In genomic region chr16:67537636-67538591, GRCh38 we compare ENCODE assay signal across 8 cellular contexts. TPM values are rescaled to one million over a fixed set of nuclear protein-coding genes. Genes with fewer than 3 reads are reported as not detected.
A peak's percentile ranks its signal among the peaks of the same experiment; 100 is the strongest.
DNase-seq lines count a peak whose midpoint lies in the region; ATAC-seq and TF ChIP-seq lines count a peak whose summit lies in the region.

No MANE protein-coding gene starts in this region.

- in situ Hi-C loops in GM23248 (cut with MboI): no loop called here

- H3K4me3 ChIP-seq in AG09309 (ENCODE audit: control insufficient read depth, low read depth, low read length) (peak overlapping the region; percentile 55), GM23248 (peak overlapping the region; percentile 75), left lung (peak overlapping the region; percentile 56 to 78)

- H3F3A ChIP-seq in GM23248 (ENCODE audit: insufficient read depth): 0 out of 2 replicates have a peak, but pooled peaks cover 6% of the 10 kb centered on the region

- no peak overlapping the region for H3K27ac Mint-ChIP-seq in chondrocyte (ENCODE audit: unreplicated experiment)

- peaks cover 20% of the 10 kb centered on the region for H3K36me3 Mint-ChIP-seq in chondrocyte (ENCODE audit: low read depth)

- no peak for DNase-seq in AG09309 (ENCODE audit: low read depth)
- peak; percentile 50 for DNase-seq in GM23248
- no peak for DNase-seq in chondrocyte (ENCODE audit: low spot score)
- DNase-seq in left lung: peak; percentile 69 to 91
- peak; percentile 47 for DNase-seq in stimulated activated CD8-positive, alpha-beta memory T cell treated with anti-CD3 and anti-CD28 coated beads, Interleukin-12 subunit alpha, Interleukin-12 subunit beta, amount 100 ng/mL, for 1 hour (ENCODE audit: low read depth)

- no peaks in the 10 kb centered on the region for H3K27me3 Mint-ChIP-seq in chondrocyte (ENCODE audit: low read depth)

- H3K27ac ChIP-seq in GM23248 (peak overlapping the region; percentile 15; the same call in 1 of the 2 replicates), VCaP (peak overlapping the region; percentile 68), left lung (peak overlapping the region; percentile 79 to 89)

- ATAC-seq in left lung (peak; percentile 77), HG03457 (IDR thresholded peaks at IDR 0.05; ENCODE audit: unreplicated experiment) (no peak), GM21390 (IDR thresholded peaks at IDR 0.05; ENCODE audit: unreplicated experiment) (no peak)

- H3K4me1 Mint-ChIP-seq in chondrocyte (ENCODE audit: low read depth): peaks cover 58% of the 10 kb centered on the region

- peaks cover 70% of the 10 kb centered on the region for H3K79me2 ChIP-seq in GM23248 (ENCODE audit: insufficient read depth)

- intact Hi-C loops in left lung (cut with DNase I): no loop called here

- H3K27me3 ChIP-seq in GM23248 (replicated peaks; ENCODE audit: insufficient read depth) (no peaks in the 10 kb centered on the region), left lung (peaks cover 0 to 13% of the 10 kb centered on the region in 2 donors)

- no peaks in the 10 kb centered on the region; the same call in 1 of the 2 replicates for H4K20me1 ChIP-seq in GM23248 (ENCODE audit: insufficient read depth)

- peak overlapping the region; percentile 86 for H3K9ac ChIP-seq in GM23248

- no peaks in the 10 kb centered on the region for H3K9me2 ChIP-seq in GM23248 (ENCODE audit: insufficient read depth)

- H3K4me1 ChIP-seq in GM23248 (ENCODE audit: insufficient read depth) (0 out of 2 replicates have a peak, but pooled peaks cover 7% of the 10 kb centered on the region), left lung (peaks cover 0 to 93% of the 10 kb centered on the region in 2 donors)

- H3K4me3 Mint-ChIP-seq in chondrocyte (ENCODE audit: unreplicated experiment): peak overlapping the region; percentile 67

- 39 to 43% methylated on average over 44 to 46 of the region's 97 CpGs for WGBS in GM23248 (ENCODE audit: low coverage in 1 of 2, low lambda C conversion rate in 2 of 2, missing lambda C conversion rate in 2 of 2), 2 experiments

- TF ChIP-seq CTCF in AG09309 (IDR thresholded peaks at IDR 0.05; ENCODE audit: control insufficient read depth, insufficient read depth, low read depth, low read length, missing control alignments) (no peak), VCaP (conservative IDR thresholded peaks at IDR 0.05) (no peak), chondrocyte (IDR thresholded peaks at IDR 0.05) (no peak), left lung (IDR thresholded peaks at IDR 0.05) (no peak)

- H3K4me2 ChIP-seq in GM23248 (ENCODE audit: unreplicated experiment): peak overlapping the region; percentile 89

- no peak overlapping the region; the same call in 1 of the 2 replicates for H2AFZ ChIP-seq in GM23248

- peaks cover 6% of the 10 kb centered on the region for H3K36me3 ChIP-seq in GM23248 (ENCODE audit: low read depth)
- peaks cover 0 to 44% of the 10 kb centered on the region in 2 donors for H3K36me3 ChIP-seq in left lung

- no peaks in the 10 kb centered on the region for H3K9me3 Mint-ChIP-seq in chondrocyte (ENCODE audit: low read depth)

- H3K9me3 ChIP-seq in GM23248 (ENCODE audit: low read depth) (no peaks in the 10 kb centered on the region), left lung (no peaks in the 10 kb centered on the region)

RNA-seq across cellular contexts. Expression of gene RIPOR1, which starts 9.3 kb away (rescaled TPM):
- 27.8 and 81.3 TPM in 2 replicates for total RNA-seq in GM23248 (2014; rRNA removed; shearing (Covaris generic))
- 91.6 and 95.0 TPM in 2 replicates for polyA plus RNA-seq in GM23248 (2016; fragmentation: Nextera tagmentation; extraction: Ambion mirVana)
- total RNA-seq in chondrocyte (52.0 to 99.1 TPM (median 97.6 TPM) in 3 replicates), left lung (100 to 1,000 TPM in 1 of 2 donors, 10 to 100 TPM in 1; 76.4 to 123 TPM)

RNA-seq across cellular contexts. Expression of gene CTCF, which starts 24.4 kb away (rescaled TPM):
- 21.9 and 30.7 TPM in 2 replicates for total RNA-seq in GM23248 (2014; rRNA removed; shearing (Covaris generic))
- 19.6 and 19.9 TPM in 2 replicates for polyA plus RNA-seq in GM23248 (2016; fragmentation: Nextera tagmentation; extraction: Ambion mirVana)
- total RNA-seq in chondrocyte: 31.2 to 34.2 TPM (median 32.3 TPM) in 3 replicates
- total RNA-seq in left lung: 10 to 100 TPM; 27.8 to 35.1 TPM

RNA-seq across cellular contexts. Expression of gene AGRP, which starts 54.6 kb away (rescaled TPM):
- not detected in 2 replicates for total RNA-seq in GM23248 (2014; rRNA removed; shearing (Covaris generic))
- polyA plus RNA-seq in GM23248 (2016; fragmentation: Nextera tagmentation; extraction: Ambion mirVana): not detected in 2 replicates
- total RNA-seq in chondrocyte: not detected in 3 replicates
- total RNA-seq in left lung: 1 to 10 TPM; 1.5 to 1.9 TPM

RNA-seq across cellular contexts. Expression of gene ATP6V0D1, which starts 57.0 kb away (rescaled TPM):
- 112 and 166 TPM in 2 replicates for total RNA-seq in GM23248 (2014; rRNA removed; shearing (Covaris generic))
- polyA plus RNA-seq in GM23248 (2016; fragmentation: Nextera tagmentation; extraction: Ambion mirVana): 135 and 140 TPM in 2 replicates
- total RNA-seq in chondrocyte (83.8 to 89.8 TPM (median 85.5 TPM) in 3 replicates), left lung (100 to 1,000 TPM; 142 to 185 TPM)

Comparison
In these comparisons a context has a peak if more than half of its experiments do, and no peak if none do; other contexts are left out.
1. DNase-seq: peak in GM23248 (single experiment), left lung (2 of 2) and stimulated activated CD8-positive, alpha-beta memory T cell treated with anti-CD3 and anti-CD28 coated beads, Interleukin-12 subunit alpha, Interleukin-12 subunit beta, amount 100 ng/mL, for 1 hour (single experiment); none in AG09309 (single experiment) and chondrocyte (single experiment).
2. H3K27ac ChIP-seq: peak in every context shown above with its lines; median percentile 84 in left lung; 68 in VCaP; 15 in GM23248.
3. Peak in every context shown above with its lines, with median percentiles within 50 percentile points of each other: H3K4me3 ChIP-seq.